Comparison of ENCODE assay signal across 8 cellular contexts in genomic region chr1:28736450-28737244, GRCh38. TPM values are rescaled to one million over a fixed set of nuclear protein-coding genes. Genes with fewer than 3 reads are reported as not detected.
DNase-seq lines count a peak whose midpoint lies in the region; ATAC-seq and TF ChIP-seq lines count a peak whose summit lies in the region.

YTHDF2 (plus strand) TSS chr1:28736940; CDS start chr1:28737121, 181 bp downstream.

- peak; percentile 24 to 47; a peak in 2 of 4 replicates for TF ChIP-seq EP300 in SK-N-SH (IDR thresholded peaks at IDR 0.05; ENCODE audit: borderline replicate concordance in 1 of 2, low read depth in 1 of 2, low read length in 1 of 2)

- H3K4me3 Mint-ChIP-seq in activated naive CD4-positive, alpha-beta T cell treated with anti-CD3 and anti-CD28 coated beads, Interleukin-2, amount 50 U/mL, for 24 hours: peak within 1 kb of the TSS; percentile 99

- peaks cover 39% of the 10 kb centered on the region for H4K20me1 ChIP-seq in SK-N-SH (ENCODE audit: insufficient read depth)

- peak within 1 kb of the TSS; percentile 86 for H3K4me2 ChIP-seq in SK-N-SH

- DNase-seq in NCI-H1048 (lab: John Stamatoyannopoulos, UW) (peak; percentile 94), SK-N-SH (peak; percentile 95), glomerular endothelial cell (ENCODE audit: extremely low read depth, low read depth, low spot score) (peak; percentile 44), omental fat pad (ENCODE audit: low spot score) (peak; percentile 90), testis (peak; percentile 97)

- H3K27ac ChIP-seq in SK-N-SH (ENCODE audit: low read depth in 2 of 2, low read length in 1 of 2) (peak within 1 kb of the TSS; percentile 88), testis (peak within 1 kb of the TSS; percentile 96 to 99)

- H3F3A ChIP-seq in SK-N-SH (replicated peaks; ENCODE audit: insufficient read depth): peaks cover 4% of the 10 kb centered on the region

- under 1% methylated on average over 29 of the region's 83 CpGs for WGBS in SK-N-SH (ENCODE audit: low lambda C conversion rate)
- WGBS in testis, 2 donors: 0 to 1% methylated on average over 10 to 80 of the region's 83 CpGs

- peaks cover 33% of the 10 kb centered on the region for H3K4me1 Mint-ChIP-seq in activated naive CD4-positive, alpha-beta T cell treated with anti-CD3 and anti-CD28 coated beads, Interleukin-2, amount 50 U/mL, for 24 hours

- peaks cover 49% of the 10 kb centered on the region for H3K79me2 ChIP-seq in SK-N-SH (ENCODE audit: insufficient read depth)

- H3K9ac ChIP-seq in SK-N-SH: peak within 1 kb of the TSS; percentile 90

- H3K27me3 Mint-ChIP-seq in activated naive CD4-positive, alpha-beta T cell treated with anti-CD3 and anti-CD28 coated beads, Interleukin-2, amount 50 U/mL, for 24 hours: no peaks in the 10 kb centered on the region

- POLR2A ChIA-PET in SK-N-SH (lab: Yijun Ruan, JAX): interaction anchor here (0.5 to 1.8 kb wide), 13 partner anchors 9 to 445 kb away, joined by 3 to 28 read pairs (median 3); partner anchors contain the start of genes GMEB1, RNU11, SRSF4 and TAF12

- TF ChIP-seq RAD21 in SK-N-SH (IDR thresholded peaks at IDR 0.05; ENCODE audit: low read length): peak; percentile 11; the same call in 1 of the 2 replicates

- intact Hi-C loops in testis (cut with DNase I; ENCODE audit: low total_unique reads): no loop called here

- H3K36me3 ChIP-seq in SK-N-SH (replicated peaks in 1 of 2; ENCODE audit: control insufficient read depth in 1 of 2, insufficient read depth in 2 of 2, low read length in 1 of 2) (peaks cover 23 to 37% of the 10 kb centered on the region in 2 experiments), testis (ENCODE audit: low read depth, missing control alignments) (no peaks in the 10 kb centered on the region)

- ATAC-seq in HG02571 (IDR thresholded peaks at IDR 0.05; ENCODE audit: unreplicated experiment) (peak; percentile 90), omental fat pad (ENCODE audit: low FRiP score) (peak; percentile 99)

- H3K4me3 ChIP-seq in GM08714 (ENCODE audit: low read length) (peak within 1 kb of the TSS; percentile 95), SK-N-SH (ENCODE audit: low read depth in 2 of 2, low read length in 1 of 2) (peak within 1 kb of the TSS; percentile 77 to 97), testis (peak within 1 kb of the TSS; percentile 97 to 100)

- CTCF ChIA-PET in SK-N-SH (lab: Yijun Ruan, JAX): interaction anchor here (0.6 to 2.6 kb wide), 35 partner anchors 9 to 1459 kb away, joined by 3 to 47 read pairs (median 4); partner anchors contain the start of genes GMEB1, OPRD1, RNU11 and SRSF4

- H3K9me2 ChIP-seq in SK-N-SH: no peaks in the 10 kb centered on the region

- no peaks in the 10 kb centered on the region for H3K27me3 ChIP-seq in SK-N-SH (ENCODE audit: insufficient read depth)
- H3K27me3 ChIP-seq in testis: no peaks in the 10 kb centered on the region

- TF ChIP-seq POLR2A in testis (IDR thresholded peaks at IDR 0.05): peak; percentile 40

- H3K36me3 Mint-ChIP-seq in activated naive CD4-positive, alpha-beta T cell treated with anti-CD3 and anti-CD28 coated beads, Interleukin-2, amount 50 U/mL, for 24 hours: peaks cover 9% of the 10 kb centered on the region

- no peaks in the 10 kb centered on the region for H3K9me3 Mint-ChIP-seq in activated naive CD4-positive, alpha-beta T cell treated with anti-CD3 and anti-CD28 coated beads, Interleukin-2, amount 50 U/mL, for 24 hours

- TF ChIP-seq CTCF in SK-N-SH (IDR thresholded peaks at IDR 0.05) (peak; percentile 88), omental fat pad (IDR thresholded peaks at IDR 0.05) (peak in 2 of 3 donors; percentile 20 to 89), testis (IDR thresholded peaks at IDR 0.05) (peak; percentile 91 to 98 (median 93))

- H3K4me1 ChIP-seq in SK-N-SH (ENCODE audit: control insufficient read depth in 1 of 2, insufficient read depth in 2 of 2, low read depth in 1 of 2, low read length in 1 of 2): peaks cover 14 to 17% of the 10 kb centered on the region in 2 experiments; a peak in 3 of 4 replicates
- H3K4me1 ChIP-seq in testis: peaks cover 22% of the 10 kb centered on the region

- H3K27ac Mint-ChIP-seq in activated naive CD4-positive, alpha-beta T cell treated with anti-CD3 and anti-CD28 coated beads, Interleukin-2, amount 50 U/mL, for 24 hours: peak within 1 kb of the TSS; percentile 98

- H3K9me3 ChIP-seq in SK-N-SH (no peaks in the 10 kb centered on the region), testis (no peaks in the 10 kb centered on the region)

- peak within 1 kb of the TSS; percentile 82 for H2AFZ ChIP-seq in SK-N-SH (ENCODE audit: low read depth)

TF ChIP-seq in SK-N-SH, 30 proteins besides CTCF, POLR2A, EP300 and RAD21 (continues in another document):
- TF ChIP-seq USF1 (IDR thresholded peaks at IDR 0.05; ENCODE audit: borderline replicate concordance, low read depth) (peak; percentile 25; the same call in 1 of the 2 replicates), IRF3 (IDR thresholded peaks at IDR 0.05; ENCODE audit: low read depth, low read length) (no peak), RFX5 (IDR thresholded peaks at IDR 0.05; ENCODE audit: low read length) (no peak), JUND (IDR thresholded peaks at IDR 0.05) (peak; percentile 25; the same call in 1 of the 2 replicates), SMC3 (IDR thresholded peaks at IDR 0.05; ENCODE audit: low read depth, low read length) (no peak; the same call in 1 of the 2 replicates), NFIC (IDR thresholded peaks at IDR 0.05; ENCODE audit: borderline replicate concordance) (no peak), RXRA (IDR thresholded peaks at IDR 0.05; ENCODE audit: borderline replicate concordance, low read depth) (peak; percentile 41; the same call in 1 of the 2 replicates), USF2 (IDR thresholded peaks at IDR 0.05; ENCODE audit: borderline replicate concordance, low read depth, low read length) (no peak), NRF1 (IDR thresholded peaks at IDR 0.05; ENCODE audit: low read depth, low read length) (peak; percentile 41), MXI1 (IDR thresholded peaks at IDR 0.05; ENCODE audit: low read depth, low read length) (peak; percentile 92), MEF2A (IDR thresholded peaks at IDR 0.05; ENCODE audit: borderline replicate concordance, low read depth) (no peak), YY1 (IDR thresholded peaks at IDR 0.05; ENCODE audit: low read depth) (peak; percentile 63), GABPA (IDR thresholded peaks at IDR 0.05; ENCODE audit: low read depth) (peak; percentile 65), CHD2 (IDR thresholded peaks at IDR 0.05; ENCODE audit: low read length, partially characterized antibody) (peak; percentile 97), SIN3A (IDR thresholded peaks at IDR 0.05; ENCODE audit: borderline replicate concordance, low read depth, low read length) (peak; percentile 90), RCOR1 (IDR thresholded peaks at IDR 0.05; ENCODE audit: low read length) (no peak)
- TF ChIP-seq, protein P1, sequence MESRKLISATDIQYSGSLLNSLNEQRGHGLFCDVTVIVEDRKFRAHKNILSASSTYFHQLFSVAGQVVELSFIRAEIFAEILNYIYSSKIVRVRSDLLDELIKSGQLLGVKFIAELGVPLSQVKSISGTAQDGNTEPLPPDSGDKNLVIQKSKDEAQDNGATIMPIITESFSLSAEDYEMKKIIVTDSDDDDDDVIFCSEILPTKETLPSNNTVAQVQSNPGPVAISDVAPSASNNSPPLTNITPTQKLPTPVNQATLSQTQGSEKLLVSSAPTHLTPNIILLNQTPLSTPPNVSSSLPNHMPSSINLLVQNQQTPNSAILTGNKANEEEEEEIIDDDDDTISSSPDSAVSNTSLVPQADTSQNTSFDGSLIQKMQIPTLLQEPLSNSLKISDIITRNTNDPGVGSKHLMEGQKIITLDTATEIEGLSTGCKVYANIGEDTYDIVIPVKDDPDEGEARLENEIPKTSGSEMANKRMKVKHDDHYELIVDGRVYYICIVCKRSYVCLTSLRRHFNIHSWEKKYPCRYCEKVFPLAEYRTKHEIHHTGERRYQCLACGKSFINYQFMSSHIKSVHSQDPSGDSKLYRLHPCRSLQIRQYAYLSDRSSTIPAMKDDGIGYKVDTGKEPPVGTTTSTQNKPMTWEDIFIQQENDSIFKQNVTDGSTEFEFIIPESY (IDR thresholded peaks at IDR 0.05; ENCODE audit: borderline replicate concordance, low read depth): peak; percentile 42; the same call in 1 of the 2 replicates
- TF ChIP-seq, protein P2, sequence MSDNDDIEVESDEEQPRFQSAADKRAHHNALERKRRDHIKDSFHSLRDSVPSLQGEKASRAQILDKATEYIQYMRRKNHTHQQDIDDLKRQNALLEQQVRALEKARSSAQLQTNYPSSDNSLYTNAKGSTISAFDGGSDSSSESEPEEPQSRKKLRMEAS (IDR thresholded peaks at IDR 0.05; ENCODE audit: low read depth): peak; percentile 90

RNA-seq across cellular contexts. Expression of gene YTHDF2, which starts in this region (rescaled TPM):
- polyA plus RNA-seq in SK-N-SH (2012; rRNA removed) (45.2 and 54.8 TPM in 2 replicates), testis (ENCODE audit: insufficient read depth, low read depth, low replicate concordance) (63.3 TPM)
- 50.3 and 54.5 TPM in 2 replicates for polyA plus RNA-seq in SK-N-SH (2012; cell fraction: cytosol; rRNA removed)
- 32.2 and 56.4 TPM in 2 replicates for polyA plus RNA-seq in SK-N-SH (2012; cell fraction: nucleus; rRNA removed)
- total RNA-seq in glomerular endothelial cell (69.2 and 80.0 TPM in 2 replicates), omental fat pad (10 to 100 TPM; 43.8 to 88.4 (median 56.4) TPM), testis (10 to 100 TPM; 69.6 to 89.4 TPM)

Comparison
In these comparisons a context has a peak if more than half of its experiments do, and no peak if none do; other contexts are left out.
1. Peak in every context shown above with its lines: DNase-seq, ATAC-seq, H3K4me3 ChIP-seq and H3K27ac ChIP-seq.
2. DNase-seq: peak in every context shown above with its lines; median percentile 97 in testis; 95 in SK-N-SH; 94 in NCI-H1048; 90 in omental fat pad; 44 in glomerular endothelial cell.